Comparison of ENCODE assay signal across 1 cellular context in the genomic region with DNA sequence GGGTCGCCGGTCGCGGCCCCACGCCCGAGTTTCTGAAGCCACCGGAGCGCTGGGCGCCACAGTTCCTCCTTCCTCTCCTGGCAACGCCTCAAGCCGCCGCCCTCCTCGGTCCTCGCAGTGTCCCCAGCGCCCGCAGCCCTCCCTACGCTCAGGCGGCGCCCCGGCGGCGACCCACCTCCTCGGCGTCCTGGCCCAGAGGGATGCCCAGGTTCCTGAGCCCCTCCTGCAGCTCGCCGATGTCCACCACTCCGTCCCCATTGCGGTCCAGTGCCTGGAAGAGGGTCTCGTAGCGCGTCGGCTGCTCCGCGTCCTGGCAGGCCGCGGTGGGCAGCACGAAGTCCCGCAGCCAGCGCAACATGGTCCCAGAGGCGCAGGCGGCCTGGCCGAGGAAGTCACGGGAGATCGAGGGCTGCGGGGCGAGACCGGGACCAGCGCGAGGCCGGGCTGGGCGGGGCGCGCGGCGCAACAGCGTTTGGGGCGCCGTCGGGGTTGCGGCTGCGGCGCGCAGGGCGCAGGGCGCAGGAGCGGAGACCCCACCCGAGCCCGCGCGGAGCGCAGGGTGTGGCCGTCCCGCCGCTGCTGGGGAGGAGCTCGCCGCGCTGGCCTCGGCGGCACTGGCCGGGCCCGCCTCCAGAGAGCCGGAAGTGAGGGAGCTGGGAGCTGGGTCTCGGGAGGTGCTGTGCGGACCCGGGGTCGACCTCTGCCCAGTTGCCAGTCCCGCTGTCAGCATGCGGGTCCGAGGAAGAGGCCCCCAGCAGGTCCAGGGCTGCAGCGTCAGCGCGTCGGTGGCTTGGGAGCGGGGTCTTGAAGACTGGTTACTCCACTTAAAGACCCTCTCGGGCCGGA.
A peak's percentile ranks its signal among the peaks of the same experiment; 100 is the strongest.
TF ChIP-seq lines count a peak whose summit lies in the region.

SLC25A24 (minus strand) TSS at position 563 of the 846 bp plus-strand sequence; CDS start at position 358, 205 bp downstream.

TF ChIP-seq in H1, 55 proteins besides CTCF, POLR2A, EP300 and RAD21:
- TF ChIP-seq SUZ12 (IDR thresholded peaks at IDR 0.05; ENCODE audit: low read length) (no peak), ZNF274 (IDR thresholded peaks at IDR 0.05; ENCODE audit: borderline replicate concordance, extremely low read depth, low read length) (no peak), SIRT6 (IDR thresholded peaks at IDR 0.05; ENCODE audit: low read length) (no peak), BCL11A (IDR thresholded peaks at IDR 0.05; ENCODE audit: low read depth in 2 of 2, low read length in 2 of 2) (no peak), GABPA (IDR thresholded peaks at IDR 0.05; ENCODE audit: borderline replicate concordance, insufficient read depth, low read length) (no peak), ASH2L (IDR thresholded peaks at IDR 0.05; ENCODE audit: low read length) (peak; percentile 86), TBP (IDR thresholded peaks at IDR 0.05; ENCODE audit: low read depth, low read length) (peak; percentile 43; the same call in 1 of the 2 replicates), TAF7 (optimal IDR thresholded peaks at IDR 0.05; ENCODE audit: borderline replicate concordance, low read depth, low read length) (no peak), SIX5 (IDR thresholded peaks at IDR 0.05; ENCODE audit: low read depth, low read length) (no peak), SP4 (IDR thresholded peaks at IDR 0.05; ENCODE audit: low read length) (no peak), KDM4A (IDR thresholded peaks at IDR 0.05; ENCODE audit: low read depth, low read length, severe bottlenecking) (peak; percentile 90), SP1 (IDR thresholded peaks at IDR 0.05; ENCODE audit: low read depth, low read length) (no peak), CTBP2 (IDR thresholded peaks at IDR 0.05; ENCODE audit: borderline replicate concordance, insufficient read depth, insufficient read length, low read length) (peak; percentile 38), POLR2AphosphoS5 (IDR thresholded peaks at IDR 0.05; ENCODE audit: low read depth, low read length) (no peak; the same call in 1 of the 2 replicates), EZH2 (IDR thresholded peaks at IDR 0.05; ENCODE audit: low read depth, low read length, severe bottlenecking) (no peak), HDAC6 (IDR thresholded peaks at IDR 0.05; ENCODE audit: low read depth, low read length) (no peak), CBX5 (IDR thresholded peaks at IDR 0.05; ENCODE audit: low read depth, low read length) (no peak), NRF1 (IDR thresholded peaks at IDR 0.05; ENCODE audit: low read depth, low read length) (no peak), ATF2 (IDR thresholded peaks at IDR 0.05; ENCODE audit: low read length) (no peak), RFX5 (IDR thresholded peaks at IDR 0.05; ENCODE audit: borderline replicate concordance, low read depth, low read length) (no peak), CEBPB (IDR thresholded peaks at IDR 0.05; ENCODE audit: low read depth, low read length) (no peak), GTF2F1 (IDR thresholded peaks at IDR 0.05; ENCODE audit: borderline replicate concordance, low read depth, low read length) (no peak), PHF8 (conservative IDR thresholded peaks at IDR 0.05; ENCODE audit: low read depth, low read length) (peak; percentile 53), CREB1 (IDR thresholded peaks at IDR 0.05) (0 out of 2 replicates have a peak, but pooled peaks have one; percentile 25), SAP30 (IDR thresholded peaks at IDR 0.05; ENCODE audit: insufficient read depth, insufficient replicate concordance, low read length) (no peak), POU5F1 (IDR thresholded peaks at IDR 0.05; ENCODE audit: low read depth, low read length) (no peak), EGR1 (IDR thresholded peaks at IDR 0.05; ENCODE audit: borderline replicate concordance, low read depth, low read length) (no peak), MAFK (IDR thresholded peaks at IDR 0.05; ENCODE audit: low read depth, low read length) (no peak), TEAD4 (IDR thresholded peaks at IDR 0.05; ENCODE audit: low read depth, low read length) (no peak), NANOG (IDR thresholded peaks at IDR 0.05; ENCODE audit: insufficient read depth, low read depth, low read length, poor library complexity, severe bottlenecking) (no peak), TAF1 (IDR thresholded peaks at IDR 0.05; ENCODE audit: low read depth, low read length) (0 out of 2 replicates have a peak, but pooled peaks have one; percentile 25), SIN3A (conservative IDR thresholded peaks at IDR 0.05 in 1 of 2, IDR thresholded peaks at IDR 0.05 in 1 of 2; ENCODE audit: low read depth in 1 of 2, low read length in 2 of 2) (peak in 1 of 2 experiments; percentile 33; a peak in 1 of 4 replicates), JUND (IDR thresholded peaks at IDR 0.05; ENCODE audit: low read length) (no peak), RBBP5 (IDR thresholded peaks at IDR 0.05; ENCODE audit: borderline replicate concordance, low read depth, low read length) (peak; percentile 82), HDAC2 (IDR thresholded peaks at IDR 0.05; ENCODE audit: borderline replicate concordance in 1 of 2, low read depth in 2 of 2, low read length in 2 of 2) (peak; percentile 58 to 90; a peak in 3 of 4 replicates), CHD1 (IDR thresholded peaks at IDR 0.05; ENCODE audit: low read depth, low read length) (no peak), SP2 (IDR thresholded peaks at IDR 0.05; ENCODE audit: low read length) (no peak), YY1 (IDR thresholded peaks at IDR 0.05; ENCODE audit: low read depth, low read length) (no peak), BRCA1 (IDR thresholded peaks at IDR 0.05; ENCODE audit: low read depth, low read length) (no peak), JUN (IDR thresholded peaks at IDR 0.05; ENCODE audit: low read depth, low read length) (no peak), ATF3 (IDR thresholded peaks at IDR 0.05; ENCODE audit: insufficient read depth, low read depth, low read length) (no peak), TCF12 (IDR thresholded peaks at IDR 0.05; ENCODE audit: low read depth, low read length) (no peak), BACH1 (IDR thresholded peaks at IDR 0.05; ENCODE audit: low read length) (peak; percentile 44), CHD2 (IDR thresholded peaks at IDR 0.05; ENCODE audit: low read length) (no peak), RNF2 (IDR thresholded peaks at IDR 0.05; ENCODE audit: borderline replicate concordance, low read depth, low read length, missing control alignments, poor library complexity, severe bottlenecking) (no peak), KDM1A (IDR thresholded peaks at IDR 0.05; ENCODE audit: borderline replicate concordance, low read length) (no peak), SRF (IDR thresholded peaks at IDR 0.05; ENCODE audit: low read depth, low read length) (no peak), RXRA (IDR thresholded peaks at IDR 0.05; ENCODE audit: insufficient read depth, low read depth, low read length) (no peak), KDM5A (IDR thresholded peaks at IDR 0.05; ENCODE audit: low read length) (no peak), CBX8 (IDR thresholded peaks at IDR 0.05; ENCODE audit: borderline replicate concordance, low read depth, low read length) (no peak), FOSL1 (IDR thresholded peaks at IDR 0.05; ENCODE audit: insufficient read depth, low read depth, low read length) (no peak)
- TF ChIP-seq, protein P1, sequence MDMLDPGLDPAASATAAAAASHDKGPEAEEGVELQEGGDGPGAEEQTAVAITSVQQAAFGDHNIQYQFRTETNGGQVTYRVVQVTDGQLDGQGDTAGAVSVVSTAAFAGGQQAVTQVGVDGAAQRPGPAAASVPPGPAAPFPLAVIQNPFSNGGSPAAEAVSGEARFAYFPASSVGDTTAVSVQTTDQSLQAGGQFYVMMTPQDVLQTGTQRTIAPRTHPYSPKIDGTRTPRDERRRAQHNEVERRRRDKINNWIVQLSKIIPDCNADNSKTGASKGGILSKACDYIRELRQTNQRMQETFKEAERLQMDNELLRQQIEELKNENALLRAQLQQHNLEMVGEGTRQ (IDR thresholded peaks at IDR 0.05; ENCODE audit: low read length), result no peak
- TF ChIP-seq, protein P2, sequence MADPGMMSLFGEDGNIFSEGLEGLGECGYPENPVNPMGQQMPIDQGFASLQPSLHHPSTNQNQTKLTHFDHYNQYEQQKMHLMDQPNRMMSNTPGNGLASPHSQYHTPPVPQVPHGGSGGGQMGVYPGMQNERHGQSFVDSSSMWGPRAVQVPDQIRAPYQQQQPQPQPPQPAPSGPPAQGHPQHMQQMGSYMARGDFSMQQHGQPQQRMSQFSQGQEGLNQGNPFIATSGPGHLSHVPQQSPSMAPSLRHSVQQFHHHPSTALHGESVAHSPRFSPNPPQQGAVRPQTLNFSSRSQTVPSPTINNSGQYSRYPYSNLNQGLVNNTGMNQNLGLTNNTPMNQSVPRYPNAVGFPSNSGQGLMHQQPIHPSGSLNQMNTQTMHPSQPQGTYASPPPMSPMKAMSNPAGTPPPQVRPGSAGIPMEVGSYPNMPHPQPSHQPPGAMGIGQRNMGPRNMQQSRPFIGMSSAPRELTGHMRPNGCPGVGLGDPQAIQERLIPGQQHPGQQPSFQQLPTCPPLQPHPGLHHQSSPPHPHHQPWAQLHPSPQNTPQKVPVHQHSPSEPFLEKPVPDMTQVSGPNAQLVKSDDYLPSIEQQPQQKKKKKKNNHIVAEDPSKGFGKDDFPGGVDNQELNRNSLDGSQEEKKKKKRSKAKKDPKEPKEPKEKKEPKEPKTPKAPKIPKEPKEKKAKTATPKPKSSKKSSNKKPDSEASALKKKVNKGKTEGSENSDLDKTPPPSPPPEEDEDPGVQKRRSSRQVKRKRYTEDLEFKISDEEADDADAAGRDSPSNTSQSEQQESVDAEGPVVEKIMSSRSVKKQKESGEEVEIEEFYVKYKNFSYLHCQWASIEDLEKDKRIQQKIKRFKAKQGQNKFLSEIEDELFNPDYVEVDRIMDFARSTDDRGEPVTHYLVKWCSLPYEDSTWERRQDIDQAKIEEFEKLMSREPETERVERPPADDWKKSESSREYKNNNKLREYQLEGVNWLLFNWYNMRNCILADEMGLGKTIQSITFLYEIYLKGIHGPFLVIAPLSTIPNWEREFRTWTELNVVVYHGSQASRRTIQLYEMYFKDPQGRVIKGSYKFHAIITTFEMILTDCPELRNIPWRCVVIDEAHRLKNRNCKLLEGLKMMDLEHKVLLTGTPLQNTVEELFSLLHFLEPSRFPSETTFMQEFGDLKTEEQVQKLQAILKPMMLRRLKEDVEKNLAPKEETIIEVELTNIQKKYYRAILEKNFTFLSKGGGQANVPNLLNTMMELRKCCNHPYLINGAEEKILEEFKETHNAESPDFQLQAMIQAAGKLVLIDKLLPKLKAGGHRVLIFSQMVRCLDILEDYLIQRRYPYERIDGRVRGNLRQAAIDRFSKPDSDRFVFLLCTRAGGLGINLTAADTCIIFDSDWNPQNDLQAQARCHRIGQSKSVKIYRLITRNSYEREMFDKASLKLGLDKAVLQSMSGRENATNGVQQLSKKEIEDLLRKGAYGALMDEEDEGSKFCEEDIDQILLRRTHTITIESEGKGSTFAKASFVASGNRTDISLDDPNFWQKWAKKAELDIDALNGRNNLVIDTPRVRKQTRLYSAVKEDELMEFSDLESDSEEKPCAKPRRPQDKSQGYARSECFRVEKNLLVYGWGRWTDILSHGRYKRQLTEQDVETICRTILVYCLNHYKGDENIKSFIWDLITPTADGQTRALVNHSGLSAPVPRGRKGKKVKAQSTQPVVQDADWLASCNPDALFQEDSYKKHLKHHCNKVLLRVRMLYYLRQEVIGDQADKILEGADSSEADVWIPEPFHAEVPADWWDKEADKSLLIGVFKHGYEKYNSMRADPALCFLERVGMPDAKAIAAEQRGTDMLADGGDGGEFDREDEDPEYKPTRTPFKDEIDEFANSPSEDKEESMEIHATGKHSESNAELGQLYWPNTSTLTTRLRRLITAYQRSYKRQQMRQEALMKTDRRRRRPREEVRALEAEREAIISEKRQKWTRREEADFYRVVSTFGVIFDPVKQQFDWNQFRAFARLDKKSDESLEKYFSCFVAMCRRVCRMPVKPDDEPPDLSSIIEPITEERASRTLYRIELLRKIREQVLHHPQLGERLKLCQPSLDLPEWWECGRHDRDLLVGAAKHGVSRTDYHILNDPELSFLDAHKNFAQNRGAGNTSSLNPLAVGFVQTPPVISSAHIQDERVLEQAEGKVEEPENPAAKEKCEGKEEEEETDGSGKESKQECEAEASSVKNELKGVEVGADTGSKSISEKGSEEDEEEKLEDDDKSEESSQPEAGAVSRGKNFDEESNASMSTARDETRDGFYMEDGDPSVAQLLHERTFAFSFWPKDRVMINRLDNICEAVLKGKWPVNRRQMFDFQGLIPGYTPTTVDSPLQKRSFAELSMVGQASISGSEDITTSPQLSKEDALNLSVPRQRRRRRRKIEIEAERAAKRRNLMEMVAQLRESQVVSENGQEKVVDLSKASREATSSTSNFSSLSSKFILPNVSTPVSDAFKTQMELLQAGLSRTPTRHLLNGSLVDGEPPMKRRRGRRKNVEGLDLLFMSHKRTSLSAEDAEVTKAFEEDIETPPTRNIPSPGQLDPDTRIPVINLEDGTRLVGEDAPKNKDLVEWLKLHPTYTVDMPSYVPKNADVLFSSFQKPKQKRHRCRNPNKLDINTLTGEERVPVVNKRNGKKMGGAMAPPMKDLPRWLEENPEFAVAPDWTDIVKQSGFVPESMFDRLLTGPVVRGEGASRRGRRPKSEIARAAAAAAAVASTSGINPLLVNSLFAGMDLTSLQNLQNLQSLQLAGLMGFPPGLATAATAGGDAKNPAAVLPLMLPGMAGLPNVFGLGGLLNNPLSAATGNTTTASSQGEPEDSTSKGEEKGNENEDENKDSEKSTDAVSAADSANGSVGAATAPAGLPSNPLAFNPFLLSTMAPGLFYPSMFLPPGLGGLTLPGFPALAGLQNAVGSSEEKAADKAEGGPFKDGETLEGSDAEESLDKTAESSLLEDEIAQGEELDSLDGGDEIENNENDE (IDR thresholded peaks at IDR 0.05; ENCODE audit: insufficient replicate concordance, low read length), result no peak
- TF ChIP-seq, protein P3, sequence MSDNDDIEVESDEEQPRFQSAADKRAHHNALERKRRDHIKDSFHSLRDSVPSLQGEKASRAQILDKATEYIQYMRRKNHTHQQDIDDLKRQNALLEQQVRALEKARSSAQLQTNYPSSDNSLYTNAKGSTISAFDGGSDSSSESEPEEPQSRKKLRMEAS (IDR thresholded peaks at IDR 0.05), result peak; percentile 36; the same call in 1 of the 2 replicates
- TF ChIP-seq, protein P4, sequence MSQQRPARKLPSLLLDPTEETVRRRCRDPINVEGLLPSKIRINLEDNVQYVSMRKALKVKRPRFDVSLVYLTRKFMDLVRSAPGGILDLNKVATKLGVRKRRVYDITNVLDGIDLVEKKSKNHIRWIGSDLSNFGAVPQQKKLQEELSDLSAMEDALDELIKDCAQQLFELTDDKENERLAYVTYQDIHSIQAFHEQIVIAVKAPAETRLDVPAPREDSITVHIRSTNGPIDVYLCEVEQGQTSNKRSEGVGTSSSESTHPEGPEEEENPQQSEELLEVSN (IDR thresholded peaks at IDR 0.05), result peak; percentile 37; the same call in 1 of the 2 replicates
